15 cellular contexts compared by ENCODE assay signal in genomic region chr3:56291953-56292352, GRCh38.
DNase-seq lines count a peak whose midpoint lies in the region; ATAC-seq, FAIRE-seq and TF ChIP-seq lines count a peak whose summit lies in the region.
"Had no signal": no experiment of that assay in that cellular context is flagged by ENCODE, and none has a peak within 500 bp of the region (broad histone marks: within the 10 kb centered on the region; RNA-seq: fewer than 3 reads in every experiment).

No MANE protein-coding gene starts in this region.

- H3K27ac Mint-ChIP-seq in mesothelial cell of epicardium, result no peak overlapping the region
- H3K27ac Mint-ChIP-seq: activated naive CD4-positive, alpha-beta T cell treated with anti-CD3 and anti-CD28 coated beads for 36 hours had no signal

- H3K4me1 ChIP-seq in gastroesophageal sphincter, result no peaks in the 10 kb centered on the region
- H3K4me1 ChIP-seq: sigmoid colon had no signal

- H3K4me3 ChIP-seq in gastroesophageal sphincter, result no peak overlapping the region
- H3K4me3 ChIP-seq: BLaER1, sigmoid colon had no signal

- no peak for FAIRE-seq in RCC 7860 (lab: Jason Lieb, UNC)

- TF ChIP-seq CTCF in GM10266 (IDR thresholded peaks at IDR 0.05; ENCODE audit: control insufficient read depth, insufficient read depth, low read depth, missing control alignments) (no peak), mesothelial cell of epicardium (IDR thresholded peaks at IDR 0.05; ENCODE audit: unreplicated experiment) (no peak), gastroesophageal sphincter (IDR thresholded peaks at IDR 0.05) (no peak)

- H3K27ac ChIP-seq in gastroesophageal sphincter, result no peak overlapping the region
- H3K27ac ChIP-seq: BLaER1, sigmoid colon had no signal

- H3K4me1 Mint-ChIP-seq in mesothelial cell of epicardium, result no peaks in the 10 kb centered on the region

- TF ChIP-seq POLR2A in gastroesophageal sphincter (IDR thresholded peaks at IDR 0.05), result no peak

- no peaks in the 10 kb centered on the region for H3K36me3 ChIP-seq in gastroesophageal sphincter
- H3K36me3 ChIP-seq: BLaER1, sigmoid colon had no signal

- peak; percentile 7 for DNase-seq in GM10266 (ENCODE audit: extremely low spot score)
- peak; percentile 91 for DNase-seq in astrocyte of the hippocampus (ENCODE audit: low read depth, low spot score)
- no peak for DNase-seq in mesothelial cell of epicardium (ENCODE audit: low spot score in 2 of 2, unreplicated experiment in 2 of 2)
- no peak for DNase-seq in RCC 7860 (ENCODE audit: low spot score)
- no peak for DNase-seq in retina
- DNase-seq: DMS79, NCI-H1092, NCI-H446 treated with DMSO at 0.1 percent for 48 hours, OCI-M1, sigmoid colon had no signal

- no peaks in the 10 kb centered on the region for H3K27me3 ChIP-seq in gastroesophageal sphincter
- H3K27me3 ChIP-seq: BLaER1, sigmoid colon had no signal

- H3K9me3 ChIP-seq in gastroesophageal sphincter, result no peaks in the 10 kb centered on the region
- H3K9me3 ChIP-seq: BLaER1, sigmoid colon had no signal

- peaks cover 4% of the 10 kb centered on the region for H3K27me3 Mint-ChIP-seq in mesothelial cell of epicardium (ENCODE audit: low read depth)

- WGBS in gastroesophageal sphincter (ENCODE audit: low coverage in 1 of 2), 2 donors, result 94 to 95% methylated on average over 2 of the region's 3 CpGs

- ATAC-seq in GM19395 (IDR thresholded peaks at IDR 0.05; ENCODE audit: unreplicated experiment) (peak; percentile 50), HG03066 (IDR thresholded peaks at IDR 0.05; ENCODE audit: low read depth, unreplicated experiment) (peak; percentile 65), gastroesophageal sphincter (no peak)

- no peak for TF ChIP-seq EP300 in gastroesophageal sphincter (IDR thresholded peaks at IDR 0.05)

- peaks cover 5% of the 10 kb centered on the region for H3K9me3 Mint-ChIP-seq in mesothelial cell of epicardium
- H3K9me3 Mint-ChIP-seq: activated naive CD4-positive, alpha-beta T cell treated with anti-CD3 and anti-CD28 coated beads for 36 hours had no signal

- H3K4me3 Mint-ChIP-seq in mesothelial cell of epicardium, result no peak overlapping the region
- H3K4me3 Mint-ChIP-seq: activated naive CD4-positive, alpha-beta T cell treated with anti-CD3 and anti-CD28 coated beads for 36 hours had no signal

- H3K36me3 Mint-ChIP-seq in mesothelial cell of epicardium, result peaks cover 3% of the 10 kb centered on the region

Comparison
In these comparisons a context has a peak if more than half of its experiments do, and no peak if none do; other contexts are left out.
1. DNase-seq: peak in GM10266 (single experiment) and astrocyte of the hippocampus (single experiment); none in mesothelial cell of epicardium (0 of 2), RCC 7860 (single experiment) and retina (single experiment).